Comparison of ENCODE assay signal across 1 cellular context in the genomic region with DNA sequence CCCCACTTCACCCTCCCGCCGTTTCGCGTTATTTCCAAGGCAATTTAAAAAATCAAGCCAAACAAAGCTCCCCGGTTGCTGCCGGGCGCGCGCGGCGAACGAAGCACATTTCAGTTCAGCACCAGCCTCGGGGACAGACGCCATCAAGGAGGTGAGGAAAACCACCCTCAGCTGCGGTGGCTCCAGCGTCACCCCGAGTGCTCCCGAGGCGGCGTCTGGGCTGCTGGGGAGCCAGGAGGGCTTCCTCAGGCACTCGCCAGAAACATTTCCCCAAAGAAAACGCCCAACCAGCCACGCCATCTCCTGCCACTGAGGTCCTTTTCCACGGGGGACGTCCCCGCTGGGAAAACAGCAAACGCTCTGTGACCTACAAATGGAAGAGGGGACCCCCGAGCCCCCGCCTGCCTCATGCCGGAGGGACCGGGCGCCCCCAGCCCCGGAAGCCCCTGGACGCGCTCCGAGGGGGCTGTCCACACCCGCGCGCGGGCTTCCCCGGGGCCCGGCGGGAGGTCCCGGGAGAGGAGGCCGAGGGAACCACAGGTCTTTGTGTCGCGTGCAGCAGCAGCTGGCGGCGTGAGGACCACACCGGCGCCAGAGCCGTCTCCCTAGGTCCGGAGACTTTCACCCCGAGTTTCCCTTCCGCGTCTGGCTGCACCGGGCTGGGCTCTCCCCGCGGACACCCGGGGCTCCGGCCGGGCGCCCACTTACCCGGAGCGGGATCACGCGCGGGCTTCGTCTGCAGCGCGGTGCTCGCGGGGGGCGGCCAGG.
A peak's percentile ranks its signal among the peaks of the same experiment; 100 is the strongest.
TF ChIP-seq lines count a peak whose summit lies in the region.

No MANE protein-coding gene starts in this region.

TF ChIP-seq in HepG2, 621 proteins besides CTCF, POLR2A, EP300 and RAD21 (continued from another document and continues in another):
- TF ChIP-seq ZNF7 (CRISPR knock-in tag; IDR thresholded peaks at IDR 0.05) (no peak), NCOR1 (IDR thresholded peaks at IDR 0.05; ENCODE audit: borderline replicate concordance, low read length) (0 out of 2 replicates have a peak, but pooled peaks have one; percentile 20), YEATS4 (CRISPR knock-in tag; IDR thresholded peaks at IDR 0.05; ENCODE audit: borderline replicate concordance) (peak; percentile 66; the same call in 1 of the 2 replicates), MLLT10 (CRISPR knock-in tag; IDR thresholded peaks at IDR 0.05) (no peak), HDAC2 (CRISPR knock-in tag; IDR thresholded peaks at IDR 0.05) (0 out of 2 replicates have a peak, but pooled peaks have one; percentile 17), YEATS2 (CRISPR knock-in tag; IDR thresholded peaks at IDR 0.05; ENCODE audit: borderline replicate concordance) (peak; percentile 23; the same call in 1 of the 2 replicates), THAP11 (CRISPR knock-in tag; IDR thresholded peaks at IDR 0.05) (no peak), ZNF333 (CRISPR knock-in tag; IDR thresholded peaks at IDR 0.05; ENCODE audit: borderline replicate concordance) (no peak; the same call in 1 of the 2 replicates), KLF16 (CRISPR knock-in tag; IDR thresholded peaks at IDR 0.05) (peak in 1 of 2 experiments; percentile 63; a peak in 1 of 4 replicates), ZNF263 (CRISPR knock-in tag; IDR thresholded peaks at IDR 0.05) (peak; percentile 93), ZNF484 (CRISPR knock-in tag; IDR thresholded peaks at IDR 0.05; ENCODE audit: borderline replicate concordance, low read depth) (no peak), NFATC3 (CRISPR knock-in tag; IDR thresholded peaks at IDR 0.05) (0 out of 2 replicates have a peak, but pooled peaks have one; percentile 16), KDM5A (IDR thresholded peaks at IDR 0.05; ENCODE audit: borderline replicate concordance, low read length) (no peak), MXD4 (CRISPR knock-in tag; IDR thresholded peaks at IDR 0.05) (peak; percentile 44), JUND (CRISPR knock-in tag; IDR thresholded peaks at IDR 0.05) (0 out of 2 replicates have a peak, but pooled peaks have one; percentile 19), ZNF296 (CRISPR knock-in tag; conservative IDR thresholded peaks at IDR 0.05) (no peak), ZNF850 (CRISPR knock-in tag; conservative IDR thresholded peaks at IDR 0.05) (0 out of 2 replicates have a peak, but pooled peaks have one; percentile 63), NPAS2 (CRISPR knock-in tag; IDR thresholded peaks at IDR 0.05; ENCODE audit: borderline replicate concordance) (no peak), TEAD2 (CRISPR knock-in tag; IDR thresholded peaks at IDR 0.05) (0 out of 2 replicates have a peak, but pooled peaks have one; percentile 21), RXRB (CRISPR knock-in tag; IDR thresholded peaks at IDR 0.05; ENCODE audit: borderline replicate concordance) (no peak), ZKSCAN5 (CRISPR knock-in tag; IDR thresholded peaks at IDR 0.05) (peak; percentile 82; the same call in 1 of the 2 replicates), MYC (CRISPR knock-in tag; IDR thresholded peaks at IDR 0.05; ENCODE audit: borderline replicate concordance) (peak; percentile 46; the same call in 1 of the 2 replicates), PRMT3 (CRISPR knock-in tag; IDR thresholded peaks at IDR 0.05; ENCODE audit: borderline replicate concordance, low read depth) (no peak), SPEN (CRISPR knock-in tag; IDR thresholded peaks at IDR 0.05; ENCODE audit: low read depth) (no peak; the same call in 1 of the 2 replicates), MEIS1 (CRISPR knock-in tag; IDR thresholded peaks at IDR 0.05; ENCODE audit: borderline replicate concordance) (no peak), ZFP37 (CRISPR knock-in tag; IDR thresholded peaks at IDR 0.05; ENCODE audit: borderline replicate concordance) (peak; percentile 56; the same call in 1 of the 2 replicates), ZFY (CRISPR knock-in tag; IDR thresholded peaks at IDR 0.05) (peak; percentile 42; the same call in 1 of the 2 replicates), ZNF101 (CRISPR knock-in tag; IDR thresholded peaks at IDR 0.05; ENCODE audit: borderline replicate concordance, low read depth) (no peak), ZKSCAN1 (IDR thresholded peaks at IDR 0.05; ENCODE audit: low read length) (no peak), MAZ (IDR thresholded peaks at IDR 0.05; ENCODE audit: borderline replicate concordance, low read depth, low read length) (no peak; the same call in 1 of the 2 replicates), MAZ (CRISPR knock-in tag; IDR thresholded peaks at IDR 0.05; ENCODE audit: low read depth) (peak; percentile 34; the same call in 1 of the 2 replicates), SP4 (CRISPR knock-in tag; IDR thresholded peaks at IDR 0.05) (no peak), FOXK2 (IDR thresholded peaks at IDR 0.05) (no peak), ZNF232 (CRISPR knock-in tag; IDR thresholded peaks at IDR 0.05; ENCODE audit: borderline replicate concordance) (peak; percentile 86; the same call in 1 of the 2 replicates)
- TF ChIP-seq, protein P1, sequence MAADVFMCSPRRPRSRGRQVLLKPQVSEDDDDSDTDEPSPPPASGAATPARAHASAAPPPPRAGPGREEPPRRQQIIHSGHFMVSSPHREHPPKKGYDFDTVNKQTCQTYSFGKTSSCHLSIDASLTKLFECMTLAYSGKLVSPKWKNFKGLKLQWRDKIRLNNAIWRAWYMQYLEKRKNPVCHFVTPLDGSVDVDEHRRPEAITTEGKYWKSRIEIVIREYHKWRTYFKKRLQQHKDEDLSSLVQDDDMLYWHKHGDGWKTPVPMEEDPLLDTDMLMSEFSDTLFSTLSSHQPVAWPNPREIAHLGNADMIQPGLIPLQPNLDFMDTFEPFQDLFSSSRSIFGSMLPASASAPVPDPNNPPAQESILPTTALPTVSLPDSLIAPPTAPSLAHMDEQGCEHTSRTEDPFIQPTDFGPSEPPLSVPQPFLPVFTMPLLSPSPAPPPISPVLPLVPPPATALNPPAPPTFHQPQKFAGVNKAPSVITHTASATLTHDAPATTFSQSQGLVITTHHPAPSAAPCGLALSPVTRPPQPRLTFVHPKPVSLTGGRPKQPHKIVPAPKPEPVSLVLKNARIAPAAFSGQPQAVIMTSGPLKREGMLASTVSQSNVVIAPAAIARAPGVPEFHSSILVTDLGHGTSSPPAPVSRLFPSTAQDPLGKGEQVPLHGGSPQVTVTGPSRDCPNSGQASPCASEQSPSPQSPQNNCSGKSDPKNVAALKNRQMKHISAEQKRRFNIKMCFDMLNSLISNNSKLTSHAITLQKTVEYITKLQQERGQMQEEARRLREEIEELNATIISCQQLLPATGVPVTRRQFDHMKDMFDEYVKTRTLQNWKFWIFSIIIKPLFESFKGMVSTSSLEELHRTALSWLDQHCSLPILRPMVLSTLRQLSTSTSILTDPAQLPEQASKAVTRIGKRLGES (CRISPR knock-in tag; IDR thresholded peaks at IDR 0.05; ENCODE audit: borderline replicate concordance): no peak
- TF ChIP-seq, protein P2, sequence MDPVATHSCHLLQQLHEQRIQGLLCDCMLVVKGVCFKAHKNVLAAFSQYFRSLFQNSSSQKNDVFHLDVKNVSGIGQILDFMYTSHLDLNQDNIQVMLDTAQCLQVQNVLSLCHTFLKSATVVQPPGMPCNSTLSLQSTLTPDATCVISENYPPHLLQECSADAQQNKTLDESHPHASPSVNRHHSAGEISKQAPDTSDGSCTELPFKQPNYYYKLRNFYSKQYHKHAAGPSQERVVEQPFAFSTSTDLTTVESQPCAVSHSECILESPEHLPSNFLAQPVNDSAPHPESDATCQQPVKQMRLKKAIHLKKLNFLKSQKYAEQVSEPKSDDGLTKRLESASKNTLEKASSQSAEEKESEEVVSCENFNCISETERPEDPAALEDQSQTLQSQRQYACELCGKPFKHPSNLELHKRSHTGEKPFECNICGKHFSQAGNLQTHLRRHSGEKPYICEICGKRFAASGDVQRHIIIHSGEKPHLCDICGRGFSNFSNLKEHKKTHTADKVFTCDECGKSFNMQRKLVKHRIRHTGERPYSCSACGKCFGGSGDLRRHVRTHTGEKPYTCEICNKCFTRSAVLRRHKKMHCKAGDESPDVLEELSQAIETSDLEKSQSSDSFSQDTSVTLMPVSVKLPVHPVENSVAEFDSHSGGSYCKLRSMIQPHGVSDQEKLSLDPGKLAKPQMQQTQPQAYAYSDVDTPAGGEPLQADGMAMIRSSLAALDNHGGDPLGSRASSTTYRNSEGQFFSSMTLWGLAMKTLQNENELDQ (CRISPR knock-in tag; IDR thresholded peaks at IDR 0.05; ENCODE audit: borderline replicate concordance): no peak
- TF ChIP-seq, protein P3, sequence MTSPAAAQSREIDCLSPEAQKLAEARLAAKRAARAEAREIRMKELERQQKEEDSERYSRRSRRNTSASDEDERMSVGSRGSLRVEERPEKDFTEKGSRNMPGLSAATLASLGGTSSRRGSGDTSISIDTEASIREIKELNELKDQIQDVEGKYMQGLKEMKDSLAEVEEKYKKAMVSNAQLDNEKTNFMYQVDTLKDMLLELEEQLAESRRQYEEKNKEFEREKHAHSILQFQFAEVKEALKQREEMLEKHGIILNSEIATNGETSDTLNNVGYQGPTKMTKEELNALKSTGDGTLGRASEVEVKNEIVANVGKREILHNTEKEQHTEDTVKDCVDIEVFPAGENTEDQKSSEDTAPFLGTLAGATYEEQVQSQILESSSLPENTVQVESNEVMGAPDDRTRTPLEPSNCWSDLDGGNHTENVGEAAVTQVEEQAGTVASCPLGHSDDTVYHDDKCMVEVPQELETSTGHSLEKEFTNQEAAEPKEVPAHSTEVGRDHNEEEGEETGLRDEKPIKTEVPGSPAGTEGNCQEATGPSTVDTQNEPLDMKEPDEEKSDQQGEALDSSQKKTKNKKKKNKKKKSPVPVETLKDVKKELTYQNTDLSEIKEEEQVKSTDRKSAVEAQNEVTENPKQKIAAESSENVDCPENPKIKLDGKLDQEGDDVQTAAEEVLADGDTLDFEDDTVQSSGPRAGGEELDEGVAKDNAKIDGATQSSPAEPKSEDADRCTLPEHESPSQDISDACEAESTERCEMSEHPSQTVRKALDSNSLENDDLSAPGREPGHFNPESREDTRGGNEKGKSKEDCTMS (CRISPR knock-in tag; conservative IDR thresholded peaks at IDR 0.05): 0 out of 2 replicates have a peak, but pooled peaks have one; percentile 41
- TF ChIP-seq, protein P4, sequence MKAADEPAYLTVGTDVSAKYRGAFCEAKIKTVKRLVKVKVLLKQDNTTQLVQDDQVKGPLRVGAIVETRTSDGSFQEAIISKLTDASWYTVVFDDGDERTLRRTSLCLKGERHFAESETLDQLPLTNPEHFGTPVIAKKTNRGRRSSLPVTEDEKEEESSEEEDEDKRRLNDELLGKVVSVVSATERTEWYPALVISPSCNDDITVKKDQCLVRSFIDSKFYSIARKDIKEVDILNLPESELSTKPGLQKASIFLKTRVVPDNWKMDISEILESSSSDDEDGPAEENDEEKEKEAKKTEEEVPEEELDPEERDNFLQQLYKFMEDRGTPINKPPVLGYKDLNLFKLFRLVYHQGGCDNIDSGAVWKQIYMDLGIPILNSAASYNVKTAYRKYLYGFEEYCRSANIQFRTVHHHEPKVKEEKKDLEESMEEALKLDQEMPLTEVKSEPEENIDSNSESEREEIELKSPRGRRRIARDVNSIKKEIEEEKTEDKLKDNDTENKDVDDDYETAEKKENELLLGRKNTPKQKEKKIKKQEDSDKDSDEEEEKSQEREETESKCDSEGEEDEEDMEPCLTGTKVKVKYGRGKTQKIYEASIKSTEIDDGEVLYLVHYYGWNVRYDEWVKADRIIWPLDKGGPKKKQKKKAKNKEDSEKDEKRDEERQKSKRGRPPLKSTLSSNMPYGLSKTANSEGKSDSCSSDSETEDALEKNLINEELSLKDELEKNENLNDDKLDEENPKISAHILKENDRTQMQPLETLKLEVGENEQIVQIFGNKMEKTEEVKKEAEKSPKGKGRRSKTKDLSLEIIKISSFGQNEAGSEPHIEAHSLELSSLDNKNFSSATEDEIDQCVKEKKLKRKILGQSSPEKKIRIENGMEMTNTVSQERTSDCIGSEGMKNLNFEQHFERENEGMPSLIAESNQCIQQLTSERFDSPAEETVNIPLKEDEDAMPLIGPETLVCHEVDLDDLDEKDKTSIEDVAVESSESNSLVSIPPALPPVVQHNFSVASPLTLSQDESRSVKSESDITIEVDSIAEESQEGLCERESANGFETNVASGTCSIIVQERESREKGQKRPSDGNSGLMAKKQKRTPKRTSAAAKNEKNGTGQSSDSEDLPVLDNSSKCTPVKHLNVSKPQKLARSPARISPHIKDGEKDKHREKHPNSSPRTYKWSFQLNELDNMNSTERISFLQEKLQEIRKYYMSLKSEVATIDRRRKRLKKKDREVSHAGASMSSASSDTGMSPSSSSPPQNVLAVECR (CRISPR knock-in tag; IDR thresholded peaks at IDR 0.05; ENCODE audit: borderline replicate concordance): peak; percentile 79
- TF ChIP-seq, protein P5, sequence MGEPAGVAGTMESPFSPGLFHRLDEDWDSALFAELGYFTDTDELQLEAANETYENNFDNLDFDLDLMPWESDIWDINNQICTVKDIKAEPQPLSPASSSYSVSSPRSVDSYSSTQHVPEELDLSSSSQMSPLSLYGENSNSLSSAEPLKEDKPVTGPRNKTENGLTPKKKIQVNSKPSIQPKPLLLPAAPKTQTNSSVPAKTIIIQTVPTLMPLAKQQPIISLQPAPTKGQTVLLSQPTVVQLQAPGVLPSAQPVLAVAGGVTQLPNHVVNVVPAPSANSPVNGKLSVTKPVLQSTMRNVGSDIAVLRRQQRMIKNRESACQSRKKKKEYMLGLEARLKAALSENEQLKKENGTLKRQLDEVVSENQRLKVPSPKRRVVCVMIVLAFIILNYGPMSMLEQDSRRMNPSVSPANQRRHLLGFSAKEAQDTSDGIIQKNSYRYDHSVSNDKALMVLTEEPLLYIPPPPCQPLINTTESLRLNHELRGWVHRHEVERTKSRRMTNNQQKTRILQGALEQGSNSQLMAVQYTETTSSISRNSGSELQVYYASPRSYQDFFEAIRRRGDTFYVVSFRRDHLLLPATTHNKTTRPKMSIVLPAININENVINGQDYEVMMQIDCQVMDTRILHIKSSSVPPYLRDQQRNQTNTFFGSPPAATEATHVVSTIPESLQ (CRISPR knock-in tag; conservative IDR thresholded peaks at IDR 0.05): no peak
- TF ChIP-seq, protein P6, sequence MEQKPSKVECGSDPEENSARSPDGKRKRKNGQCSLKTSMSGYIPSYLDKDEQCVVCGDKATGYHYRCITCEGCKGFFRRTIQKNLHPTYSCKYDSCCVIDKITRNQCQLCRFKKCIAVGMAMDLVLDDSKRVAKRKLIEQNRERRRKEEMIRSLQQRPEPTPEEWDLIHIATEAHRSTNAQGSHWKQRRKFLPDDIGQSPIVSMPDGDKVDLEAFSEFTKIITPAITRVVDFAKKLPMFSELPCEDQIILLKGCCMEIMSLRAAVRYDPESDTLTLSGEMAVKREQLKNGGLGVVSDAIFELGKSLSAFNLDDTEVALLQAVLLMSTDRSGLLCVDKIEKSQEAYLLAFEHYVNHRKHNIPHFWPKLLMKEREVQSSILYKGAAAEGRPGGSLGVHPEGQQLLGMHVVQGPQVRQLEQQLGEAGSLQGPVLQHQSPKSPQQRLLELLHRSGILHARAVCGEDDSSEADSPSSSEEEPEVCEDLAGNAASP (CRISPR knock-in tag; IDR thresholded peaks at IDR 0.05; ENCODE audit: borderline replicate concordance): no peak
- TF ChIP-seq, protein P7, sequence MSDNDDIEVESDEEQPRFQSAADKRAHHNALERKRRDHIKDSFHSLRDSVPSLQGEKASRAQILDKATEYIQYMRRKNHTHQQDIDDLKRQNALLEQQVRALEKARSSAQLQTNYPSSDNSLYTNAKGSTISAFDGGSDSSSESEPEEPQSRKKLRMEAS (IDR thresholded peaks at IDR 0.05): peak; percentile 41
